8 cellular contexts compared by ENCODE assay signal in genomic region chr16:85615014-85615851, GRCh38. TPM values are rescaled to one million over a fixed set of nuclear protein-coding genes. Genes with fewer than 3 reads are reported as not detected.
A peak's percentile ranks its signal among the peaks of the same experiment; 100 is the strongest.
DNase-seq lines count a peak whose midpoint lies in the region; ATAC-seq and TF ChIP-seq lines count a peak whose summit lies in the region.

No MANE protein-coding gene starts in this region.

- no peak overlapping the region for H2AFZ ChIP-seq in DND-41 (ENCODE audit: low read depth, low read length)

- peak overlapping the region; percentile 35 for H3K27ac ChIP-seq in DND-41 (ENCODE audit: low read length)

- peaks cover 70% of the 10 kb centered on the region for H4K20me1 ChIP-seq in DND-41 (ENCODE audit: insufficient read depth, low read length)

- no peaks in the 10 kb centered on the region for H3K9me3 ChIP-seq in DND-41 (ENCODE audit: insufficient read depth, low read length, severe bottlenecking)
- no peaks in the 10 kb centered on the region for H3K9me3 ChIP-seq in iPS-18c (ENCODE audit: control insufficient read depth, insufficient read depth, low read length)

- peaks cover 80% of the 10 kb centered on the region for H3K79me2 ChIP-seq in DND-41 (ENCODE audit: insufficient read depth, low read length)

- in situ Hi-C loops in GM13977 (cut with MboI; ENCODE audit: low pct_unique_long_range_greater_than_20kb, low sequenced_read_pairs, unreplicated experiment), result no loop called here

- DNase-seq in DND-41, result no peak
- peak; percentile 20 for DNase-seq in NCI-H345 treated with DMSO at 0.1 percent for 48 hours (lab: John Stamatoyannopoulos, UW; ENCODE audit: unreplicated experiment)
- peak; percentile 68 for DNase-seq in activated gamma-delta T cell treated with Interleukin-2 at 50 U/mL for 16 hours
- DNase-seq in stimulated activated CD4-positive, alpha-beta T cell treated with anti-CD3 and anti-CD28 coated beads, Interleukin-1b, Interleukin-23, amount 100 ng/mL, for 48 hours, result peak; percentile 73
- DNase-seq in mesenteric fat pad (ENCODE audit: low spot score), result no peak
- no peak for DNase-seq in SHP77 treated with DMSO at 0.1 percent for 48 hours (lab: John Stamatoyannopoulos, UW)
- DNase-seq in GM13977 (ENCODE audit: low spot score), result no peak

- H3K4me2 ChIP-seq in DND-41 (ENCODE audit: insufficient read depth, low read length), result peak overlapping the region; percentile 46; the same call in 1 of the 2 replicates

- peaks cover 46% of the 10 kb centered on the region for H3K4me1 ChIP-seq in DND-41 (ENCODE audit: insufficient read depth, low read length)

- H3K36me3 ChIP-seq in DND-41 (ENCODE audit: insufficient read depth, low read length), result peaks cover 15% of the 10 kb centered on the region

- 0 out of 4 replicates have a peak overlapping the region, but pooled peaks of 1 of the 2 experiments have one; percentile 1 for H3K4me3 ChIP-seq in DND-41 (ENCODE audit: low read depth in 1 of 2, low read length in 2 of 2)
- peak overlapping the region; percentile 70 for H3K4me3 ChIP-seq in iPS-18c (ENCODE audit: insufficient read depth, low read depth, low read length)

- no peak for ATAC-seq in DND-41 (ENCODE audit: insufficient read depth, low read depth)

- no peaks in the 10 kb centered on the region for H3K27me3 ChIP-seq in DND-41 (ENCODE audit: insufficient read depth, low read length, poor library complexity)

- TF ChIP-seq CTCF in DND-41 (IDR thresholded peaks at IDR 0.05; ENCODE audit: borderline replicate concordance, extremely low read depth, low read length, poor library complexity, severe bottlenecking), result no peak
- no peak for TF ChIP-seq CTCF in GM13977 (IDR thresholded peaks at IDR 0.05; ENCODE audit: extremely low read depth, insufficient read depth, missing control alignments)

- H3K9ac ChIP-seq in DND-41 (ENCODE audit: low read depth, low read length), result no peak overlapping the region

RNA-seq across cellular contexts. Expression of gene GSE1, which starts 2.1 kb away (rescaled TPM):
- total RNA-seq in mesenteric fat pad, result 129 TPM

Comparison
In these comparisons a context has a peak if more than half of its experiments do, and no peak if none do; other contexts are left out.
1. DNase-seq: peak in NCI-H345 treated with DMSO at 0.1 percent for 48 hours (single experiment), activated gamma-delta T cell treated with Interleukin-2 at 50 U/mL for 16 hours (single experiment) and stimulated activated CD4-positive, alpha-beta T cell treated with anti-CD3 and anti-CD28 coated beads, Interleukin-1b, Interleukin-23, amount 100 ng/mL, for 48 hours (single experiment); none in DND-41 (single experiment), mesenteric fat pad (single experiment), SHP77 treated with DMSO at 0.1 percent for 48 hours (single experiment) and GM13977 (single experiment).